23 cellular contexts compared by ENCODE assay signal in the genomic region with DNA sequence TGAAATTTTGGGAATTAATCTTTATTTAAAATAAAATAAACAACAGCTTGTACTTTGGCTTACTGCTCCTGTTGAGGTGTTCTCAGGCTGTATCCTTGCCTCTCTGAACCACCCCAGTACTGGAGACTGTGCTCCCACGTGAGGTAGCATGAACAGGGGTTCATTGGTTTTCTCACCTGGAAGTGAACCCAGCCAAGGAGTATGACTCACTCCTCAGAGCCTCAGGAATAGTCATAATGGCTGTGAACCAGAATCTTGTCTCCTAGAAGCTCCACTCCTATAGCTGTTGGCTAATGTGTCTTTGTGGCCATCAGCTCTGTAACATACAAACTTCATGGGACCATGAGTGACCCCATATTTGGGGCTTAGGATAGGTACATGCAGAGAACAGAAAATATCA.
"Had no signal": no experiment of that assay in that cellular context is flagged by ENCODE, and none has a peak within 500 bp of the region (broad histone marks: within the 10 kb centered on the region; RNA-seq: fewer than 3 reads in every experiment).

No MANE protein-coding gene starts in this region.

- H3K4me3 ChIP-seq: dorsolateral prefrontal cortex, esophagus muscularis mucosa, lung, neural progenitor cell, right lobe of liver, thoracic aorta, tibial nerve, upper lobe of left lung had no signal

- H3K27ac Mint-ChIP-seq: naive thymus-derived CD4-positive, alpha-beta T cell; nephron; neural progenitor cell; progenitor cell of endocrine pancreas; stimulated activated naive B cell treated with anti-CD40 and anti-IgM and Interleukin-4, amounts not matched to agents 10 μg/mL and 1 μg/mL and 100 μg/mL, for 72 hours; stimulated activated naive CD8-positive, alpha-beta T cell treated with anti-CD3 and anti-CD28 coated beads, Interleukin-15, Interleukin-2, amounts not matched to agents 100 ng/mL and 50 ng/mL, for 24 hours had no signal

- H3K27ac ChIP-seq: dorsolateral prefrontal cortex, epithelial cell of prostate, esophagus muscularis mucosa, neural progenitor cell, parathyroid adenoma, right lobe of liver, thoracic aorta, tibial nerve, upper lobe of left lung had no signal

- H3K27me3 Mint-ChIP-seq: stimulated activated naive CD8-positive, alpha-beta T cell treated with anti-CD3 and anti-CD28 coated beads, Interleukin-15, Interleukin-2, amounts not matched to agents 100 ng/mL and 50 ng/mL, for 24 hours had no signal

- H3K4me1 ChIP-seq: esophagus muscularis mucosa, parathyroid adenoma, right lobe of liver, tibial nerve, upper lobe of left lung had no signal

- H3K4me1 Mint-ChIP-seq: naive thymus-derived CD4-positive, alpha-beta T cell; stimulated activated naive B cell treated with anti-CD40 and anti-IgM and Interleukin-4, amounts not matched to agents 10 μg/mL and 1 μg/mL and 100 μg/mL, for 72 hours had no signal

- H3K4me3 Mint-ChIP-seq: naive thymus-derived CD4-positive, alpha-beta T cell; nephron; neural progenitor cell; stimulated activated naive B cell treated with anti-CD40 and anti-IgM and Interleukin-4, amounts not matched to agents 10 μg/mL and 1 μg/mL and 100 μg/mL, for 72 hours; stimulated activated naive CD8-positive, alpha-beta T cell treated with anti-CD3 and anti-CD28 coated beads, Interleukin-15, Interleukin-2, amounts not matched to agents 100 ng/mL and 50 ng/mL, for 24 hours had no signal

- H3K27me3 ChIP-seq: neural progenitor cell, right lobe of liver, upper lobe of left lung had no signal

- H3K36me3 Mint-ChIP-seq: naive thymus-derived CD4-positive, alpha-beta T cell; neural progenitor cell; stimulated activated naive B cell treated with anti-CD40 and anti-IgM and Interleukin-4, amounts not matched to agents 10 μg/mL and 1 μg/mL and 100 μg/mL, for 72 hours had no signal

- H3K36me3 ChIP-seq: esophagus muscularis mucosa, neural progenitor cell, right lobe of liver, thoracic aorta, tibial nerve, upper lobe of left lung had no signal

- DNase-seq: dorsolateral prefrontal cortex; effector CD4-positive, alpha-beta T cell; head of caudate nucleus; mesenchymal stem cell; midbrain; naive thymus-derived CD4-positive, alpha-beta T cell; right lobe of liver; small intestine; stimulated activated CD4-positive, alpha-beta T cell treated with anti-CD3 and anti-CD28 coated beads, Interleukin-15, amount 100 ng/mL, for 24 hours; stimulated activated CD4-positive, alpha-beta T cell treated with anti-CD3 and anti-CD28 coated beads, Interleukin-2, amount 100 ng/mL, for 48 hours; stimulated activated naive B cell treated with anti-CD40 and anti-IgM and Interleukin-4, amounts not matched to agents 10 μg/mL and 1 μg/mL and 100 μg/mL, for 72 hours; upper lobe of left lung had no signal

- H3K9me3 Mint-ChIP-seq: naive thymus-derived CD4-positive, alpha-beta T cell; nephron; neural progenitor cell; stimulated activated naive B cell treated with anti-CD40 and anti-IgM and Interleukin-4, amounts not matched to agents 10 μg/mL and 1 μg/mL and 100 μg/mL, for 72 hours; stimulated activated naive CD8-positive, alpha-beta T cell treated with anti-CD3 and anti-CD28 coated beads, Interleukin-15, Interleukin-2, amounts not matched to agents 100 ng/mL and 50 ng/mL, for 24 hours had no signal

- H3K9me3 ChIP-seq: esophagus muscularis mucosa, right lobe of liver, thoracic aorta, tibial nerve, upper lobe of left lung had no signal

- ATAC-seq: left lobe of liver; naive thymus-derived CD4-positive, alpha-beta T cell; right lobe of liver; stimulated activated naive B cell treated with anti-CD40 and anti-IgM and Interleukin-4, amounts not matched to agents 10 μg/mL and 1 μg/mL and 100 μg/mL, for 72 hours had no signal
